11 cellular contexts compared by ENCODE assay signal in the genomic region with DNA sequence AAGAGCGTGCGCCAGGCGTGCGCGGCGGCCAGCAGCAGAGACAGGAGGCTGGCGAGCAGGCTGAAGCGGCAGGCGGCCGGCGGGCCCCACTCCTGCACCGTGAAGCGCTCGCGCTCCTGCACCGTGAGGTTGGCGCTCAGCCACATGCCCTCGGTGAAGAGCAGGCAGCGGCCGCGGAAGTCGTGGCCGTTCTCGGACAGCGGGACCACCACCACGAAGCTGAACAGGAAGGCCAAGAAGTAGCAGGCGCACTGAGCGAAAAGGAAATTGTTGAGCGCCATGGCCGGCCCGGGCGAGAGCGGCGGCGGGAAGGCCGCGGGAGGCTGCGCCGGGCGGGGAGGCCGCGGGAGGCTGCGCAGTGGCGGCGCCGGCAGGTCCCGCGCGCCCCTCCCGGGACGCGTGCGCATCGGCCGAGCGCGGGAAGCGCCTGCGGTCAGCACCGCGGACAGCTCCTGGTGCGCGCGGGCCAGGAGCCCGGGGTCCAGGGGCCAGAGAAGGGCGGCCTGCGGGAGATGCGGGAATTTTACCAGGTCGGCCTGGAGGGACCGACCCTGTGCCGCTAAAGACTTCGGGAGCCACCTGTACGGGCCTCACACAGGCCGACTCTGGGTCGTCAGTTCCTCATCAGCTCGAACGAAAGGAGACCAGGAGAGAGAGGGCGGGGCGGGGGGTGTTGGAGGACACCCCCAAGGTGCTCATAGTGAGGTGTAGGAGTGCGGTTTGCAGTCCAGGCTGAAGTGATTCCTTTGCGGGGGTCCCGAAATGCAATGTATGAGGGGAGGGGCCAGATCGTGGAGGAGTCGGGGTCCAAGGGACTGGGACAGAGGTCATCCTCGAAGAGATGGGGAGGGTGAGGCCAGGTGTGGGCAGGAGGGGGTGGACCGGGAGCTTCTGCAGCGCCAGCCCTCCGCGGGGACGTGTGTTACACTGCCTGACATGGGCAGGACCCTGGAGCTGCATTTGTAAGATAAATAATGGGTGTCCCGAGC. TPM values are rescaled to one million over a fixed set of nuclear protein-coding genes. Genes with fewer than 3 reads are reported as not detected.
A peak's percentile ranks its signal among the peaks of the same experiment; 100 is the strongest.
DNase-seq lines count a peak whose midpoint lies in the region; ATAC-seq, FAIRE-seq and TF ChIP-seq lines count a peak whose summit lies in the region.
"Had no signal": no experiment of that assay in that cellular context is flagged by ENCODE, and none has a peak within 500 bp of the region (broad histone marks: within the 10 kb centered on the region; RNA-seq: fewer than 3 reads in every experiment).

A gene (minus strand): TSS at position 312 of the 989 bp plus-strand sequence. CDS start 31 bp downstream, at position 281.

- FAIRE-seq in astrocyte (lab: Jason Lieb, UNC) = no peak

- no peak within 1 kb of the TSS for H2AFZ ChIP-seq in astrocyte (ENCODE audit: low read depth, low read length)

- H3K9me3 ChIP-seq in astrocyte (ENCODE audit: insufficient read depth, low read depth, low read length) (no peaks in the 10 kb centered on the region), testis (no peaks in the 10 kb centered on the region)

- no peak within 1 kb of the TSS for H3K9ac ChIP-seq in astrocyte (ENCODE audit: low read length)

- no peak for TF ChIP-seq CTCF in astrocyte (IDR thresholded peaks at IDR 0.05; ENCODE audit: insufficient read depth, low read depth, low read length)
- TF ChIP-seq CTCF in testis (IDR thresholded peaks at IDR 0.05) = no peak

- 6% methylated on average over 29 to 79 of the region's 91 CpGs for WGBS in testis, 2 donors

- intact Hi-C loops in testis (cut with DNase I; ENCODE audit: low total_unique reads) = no loop called here

- H3K36me3 ChIP-seq in astrocyte (ENCODE audit: insufficient read depth, low read length) = no peaks in the 10 kb centered on the region
- no peaks in the 10 kb centered on the region for H3K36me3 ChIP-seq in testis (ENCODE audit: low read depth, missing control alignments)

- peaks cover 2% of the 10 kb centered on the region for H3K36me3 Mint-ChIP-seq in astrocyte (ENCODE audit: low read depth, unreplicated experiment)
- H3K36me3 Mint-ChIP-seq: activated naive CD8-positive, alpha-beta T cell had no signal

- H3K27ac Mint-ChIP-seq in astrocyte (ENCODE audit: unreplicated experiment) = no peak within 1 kb of the TSS
- H3K27ac Mint-ChIP-seq: activated naive CD8-positive, alpha-beta T cell had no signal

- no peak for TF ChIP-seq POLR2A in testis (IDR thresholded peaks at IDR 0.05)

- H3K79me2 ChIP-seq in astrocyte (ENCODE audit: insufficient read depth, low read length) = no peaks in the 10 kb centered on the region

- H3K4me2 ChIP-seq in astrocyte (ENCODE audit: low read length) = peak within 1 kb of the TSS; percentile 75

- no peaks in the 10 kb centered on the region for H3K4me1 Mint-ChIP-seq in astrocyte (ENCODE audit: low read depth, unreplicated experiment)

- H3K27ac ChIP-seq in astrocyte (ENCODE audit: low read depth, low read length) (no peak within 1 kb of the TSS), testis (no peak within 1 kb of the TSS)

- H4K20me1 ChIP-seq in astrocyte (ENCODE audit: insufficient read depth, low read length) = no peaks in the 10 kb centered on the region

- ATAC-seq in GM19324 (IDR thresholded peaks at IDR 0.05; ENCODE audit: low FRiP score, unreplicated experiment) (no peak), GM18867 (IDR thresholded peaks at IDR 0.05; ENCODE audit: unreplicated experiment) (no peak)

- H3K4me1 ChIP-seq in astrocyte (ENCODE audit: insufficient read depth, low read length) (no peaks in the 10 kb centered on the region), testis (no peaks in the 10 kb centered on the region)

- H3K27me3 Mint-ChIP-seq in astrocyte (ENCODE audit: low read depth, unreplicated experiment) = peaks cover 69% of the 10 kb centered on the region

- no peak within 1 kb of the TSS for H3K4me3 ChIP-seq in astrocyte (ENCODE audit: insufficient read depth, low read depth, low read length)
- peak within 1 kb of the TSS; percentile 35 to 47 for H3K4me3 ChIP-seq in testis

- no peaks in the 10 kb centered on the region for H3K9me3 Mint-ChIP-seq in astrocyte (ENCODE audit: unreplicated experiment)

- peak; percentile 44 for DNase-seq in activated effector memory CD4-positive, alpha-beta T cell treated with anti-CD3 and anti-CD28 coated beads, Interleukin-2, amount 50 U/mL, for 16 hours
- no peak for DNase-seq in activated effector memory CD4-positive, alpha-beta T cell treated with Interleukin-2 at 50 U/mL for 16 hours
- DNase-seq in astrocyte (ENCODE audit: low read depth) (no peak), iPS-NIHi11 (ENCODE audit: low spot score) (peak; percentile 99), testis (peak; percentile 53)
- DNase-seq in stimulated activated naive CD4-positive, alpha-beta T cell (lab: John Stamatoyannopoulos, UW) = no peak
- DNase-seq: DND-41 had no signal

- peak within 1 kb of the TSS; percentile 75 for H3K4me3 Mint-ChIP-seq in astrocyte (ENCODE audit: unreplicated experiment)
- H3K4me3 Mint-ChIP-seq: activated naive CD8-positive, alpha-beta T cell had no signal

- H3K27me3 ChIP-seq in astrocyte (ENCODE audit: insufficient read depth, low read length) (peaks cover 17% of the 10 kb centered on the region), testis (no peaks in the 10 kb centered on the region)

RNA-seq across cellular contexts. Expression of the gene that starts here (rescaled TPM):
- total RNA-seq in astrocyte = 0.75 and 0.82 TPM in 2 replicates
- 10 to 100 TPM in 1 of 2 donors, 1 to 10 TPM in 1; 9.8 to 12.1 TPM for total RNA-seq in testis
- 4.9 TPM for polyA plus RNA-seq in testis (ENCODE audit: insufficient read depth, low read depth, low replicate concordance)
- total RNA-seq: LHCN-M2 had no signal

Comparison
In these comparisons a context has a peak if more than half of its experiments do, and no peak if none do; other contexts are left out.
1. DNase-seq: peak in activated effector memory CD4-positive, alpha-beta T cell treated with anti-CD3 and anti-CD28 coated beads, Interleukin-2, amount 50 U/mL, for 16 hours (single experiment), iPS-NIHi11 (single experiment) and testis (single experiment); none in activated effector memory CD4-positive, alpha-beta T cell treated with Interleukin-2 at 50 U/mL for 16 hours (single experiment), astrocyte (single experiment) and stimulated activated naive CD4-positive, alpha-beta T cell (0 of 6).